ENCODE assay signal across 19 cellular contexts in the genomic region with DNA sequence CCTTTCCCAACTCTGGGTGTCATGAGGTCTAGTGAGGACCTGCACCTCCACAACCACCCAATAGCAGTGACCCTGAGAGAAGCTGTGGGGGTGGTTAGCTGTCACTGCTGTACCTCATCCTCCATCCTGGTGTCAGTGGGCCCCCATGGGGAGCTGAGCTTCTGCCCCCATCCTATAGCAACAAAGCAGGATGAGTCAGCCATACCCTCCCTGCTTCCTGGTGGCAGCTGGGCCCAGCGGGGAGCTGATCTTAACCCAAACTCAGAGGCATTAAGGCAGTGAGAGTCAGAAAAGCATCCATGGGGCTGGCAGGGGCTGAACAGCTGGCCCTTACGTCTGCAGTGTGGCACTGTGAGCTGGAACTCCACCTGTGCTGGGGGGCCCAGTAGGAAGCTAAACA.
DNase-seq lines count a peak whose midpoint lies in the region; ATAC-seq and TF ChIP-seq lines count a peak whose summit lies in the region.
"Had no signal": no experiment of that assay in that cellular context is flagged by ENCODE, and none has a peak within 500 bp of the region (broad histone marks: within the 10 kb centered on the region; RNA-seq: fewer than 3 reads in every experiment).

No MANE protein-coding gene starts in this region.

- H3K36me3 ChIP-seq in endodermal cell (ENCODE audit: control insufficient read depth, insufficient read depth, low read length) = no peaks in the 10 kb centered on the region
- H3K36me3 ChIP-seq: BLaER1 treated with 17β-estradiol and CSF1 and Interleukin-3, amounts not matched to agents 10 nM and 100 nM had no signal

- H3K27me3 ChIP-seq in endodermal cell (ENCODE audit: control insufficient read depth, insufficient read depth, low read length, poor library complexity, severe bottlenecking) = no peaks in the 10 kb centered on the region
- H3K27me3 ChIP-seq: BLaER1 treated with 17β-estradiol and CSF1 and Interleukin-3, amounts not matched to agents 10 nM and 100 nM had no signal

- no peak overlapping the region for H3K4me3 ChIP-seq in endodermal cell (ENCODE audit: low read length)
- H3K4me3 ChIP-seq: BLaER1 treated with 17β-estradiol and CSF1 and Interleukin-3, amounts not matched to agents 10 nM and 100 nM; GM23248 had no signal

- H3K4me3 Mint-ChIP-seq in activated naive CD8-positive, alpha-beta T cell treated with anti-CD3 and anti-CD28 coated beads, Interleukin-2, amount 50 U/mL, for 24 hours = no peak overlapping the region
- H3K4me3 Mint-ChIP-seq in activated naive CD8-positive, alpha-beta T cell treated with anti-CD3 and anti-CD28 coated beads for 36 hours = no peak overlapping the region
- H3K4me3 Mint-ChIP-seq in endodermal cell = no peak overlapping the region
- H3K4me3 Mint-ChIP-seq: CD8-positive, alpha-beta memory T cell had no signal

- H3K27ac ChIP-seq in endodermal cell (ENCODE audit: low read depth, low read length) = no peak overlapping the region
- H3K27ac ChIP-seq: BLaER1 treated with 17β-estradiol and CSF1 and Interleukin-3, amounts not matched to agents 10 nM and 100 nM; GM23248 had no signal

- WGBS in endodermal cell (ENCODE audit: insufficient coverage in 1 of 2, insufficient read length in 1 of 2), 2 experiments = 84% methylated on average over 2 of the region's 2 CpGs; no CpG with 5 or more reads in 1 of the 2 experiments

- H3K4me1 ChIP-seq in endodermal cell (ENCODE audit: control insufficient read depth, insufficient read depth, low read length) = no peaks in the 10 kb centered on the region

- no peaks in the 10 kb centered on the region for H3K36me3 Mint-ChIP-seq in activated naive CD8-positive, alpha-beta T cell treated with anti-CD3 and anti-CD28 coated beads, Interleukin-2, amount 50 U/mL, for 24 hours (ENCODE audit: low read depth)
- no peaks in the 10 kb centered on the region for H3K36me3 Mint-ChIP-seq in activated naive CD8-positive, alpha-beta T cell treated with anti-CD3 and anti-CD28 coated beads for 36 hours
- no peaks in the 10 kb centered on the region for H3K36me3 Mint-ChIP-seq in endodermal cell (ENCODE audit: low read depth)

- H3K27ac Mint-ChIP-seq in activated naive CD8-positive, alpha-beta T cell treated with anti-CD3 and anti-CD28 coated beads, Interleukin-2, amount 50 U/mL, for 24 hours = no peak overlapping the region
- no peak overlapping the region for H3K27ac Mint-ChIP-seq in activated naive CD8-positive, alpha-beta T cell treated with anti-CD3 and anti-CD28 coated beads for 36 hours
- H3K27ac Mint-ChIP-seq in endodermal cell = no peak overlapping the region
- H3K27ac Mint-ChIP-seq: CD8-positive, alpha-beta memory T cell had no signal

- DNase-seq in activated naive CD8-positive, alpha-beta T cell treated with anti-CD3 and anti-CD28 coated beads, Interleukin-2, amount 50 U/mL, for 24 hours = no peak
- no peak for DNase-seq in activated naive CD8-positive, alpha-beta T cell treated with anti-CD3 and anti-CD28 coated beads for 36 hours
- DNase-seq in NCI-H524 treated with DMSO at 0.1 percent for 48 hours (lab: John Stamatoyannopoulos, UW) (peak; percentile 42), endodermal cell (peak; percentile 49), GM10266 (ENCODE audit: extremely low spot score) (no peak), NCI-H1048 (lab: John Stamatoyannopoulos, UW) (no peak)
- DNase-seq: CD8-positive, alpha-beta memory T cell; GDM1; GM23248; NCI-H1092; NCI-H2107; NCI-H446; NCI-H82; SK-N-SH had no signal

- TF ChIP-seq CTCF in endodermal cell (conservative IDR thresholded peaks at IDR 0.05) (no peak), GM10266 (IDR thresholded peaks at IDR 0.05; ENCODE audit: control insufficient read depth, insufficient read depth, low read depth, missing control alignments) (no peak)

- peak; percentile 20 for ATAC-seq in activated naive CD8-positive, alpha-beta T cell treated with anti-CD3 and anti-CD28 coated beads, Interleukin-2, amount 50 U/mL, for 24 hours
- no peak for ATAC-seq in HG03442 (IDR thresholded peaks at IDR 0.05; ENCODE audit: unreplicated experiment)
- ATAC-seq: HCT116, Panc1, Right ventricle myocardium inferior had no signal

- peaks cover 3% of the 10 kb centered on the region for H3K9me3 Mint-ChIP-seq in activated naive CD8-positive, alpha-beta T cell treated with anti-CD3 and anti-CD28 coated beads, Interleukin-2, amount 50 U/mL, for 24 hours
- peaks cover 2% of the 10 kb centered on the region for H3K9me3 Mint-ChIP-seq in activated naive CD8-positive, alpha-beta T cell treated with anti-CD3 and anti-CD28 coated beads for 36 hours
- H3K9me3 Mint-ChIP-seq in endodermal cell = peaks cover 9% of the 10 kb centered on the region

- peaks cover 2% of the 10 kb centered on the region for H3K9me3 ChIP-seq in endodermal cell (ENCODE audit: control insufficient read depth, low read length)
- H3K9me3 ChIP-seq: SK-N-SH had no signal

- H3K9ac ChIP-seq in endodermal cell (ENCODE audit: extremely low read depth, low read length, poor library complexity, severe bottlenecking) = no peak overlapping the region
- H3K9ac ChIP-seq: BLaER1 treated with 17β-estradiol and CSF1 and Interleukin-3, amounts not matched to agents 10 nM and 100 nM; GM23248; SK-N-SH had no signal

- no peaks in the 10 kb centered on the region for H3K4me1 Mint-ChIP-seq in activated naive CD8-positive, alpha-beta T cell treated with anti-CD3 and anti-CD28 coated beads, Interleukin-2, amount 50 U/mL, for 24 hours
- H3K4me1 Mint-ChIP-seq in activated naive CD8-positive, alpha-beta T cell treated with anti-CD3 and anti-CD28 coated beads for 36 hours = no peaks in the 10 kb centered on the region
- no peaks in the 10 kb centered on the region for H3K4me1 Mint-ChIP-seq in endodermal cell

- peaks cover 9% of the 10 kb centered on the region for H3K27me3 Mint-ChIP-seq in activated naive CD8-positive, alpha-beta T cell treated with anti-CD3 and anti-CD28 coated beads, Interleukin-2, amount 50 U/mL, for 24 hours
- no peaks in the 10 kb centered on the region for H3K27me3 Mint-ChIP-seq in activated naive CD8-positive, alpha-beta T cell treated with anti-CD3 and anti-CD28 coated beads for 36 hours
- H3K27me3 Mint-ChIP-seq in endodermal cell (ENCODE audit: insufficient read depth) = peaks cover 2% of the 10 kb centered on the region

Comparison
In these comparisons a context has a peak if more than half of its experiments do, and no peak if none do; other contexts are left out.
1. DNase-seq: peak in NCI-H524 treated with DMSO at 0.1 percent for 48 hours (single experiment) and endodermal cell (single experiment); none in activated naive CD8-positive, alpha-beta T cell treated with anti-CD3 and anti-CD28 coated beads, Interleukin-2, amount 50 U/mL, for 24 hours (single experiment), activated naive CD8-positive, alpha-beta T cell treated with anti-CD3 and anti-CD28 coated beads for 36 hours (single experiment), GM10266 (single experiment) and NCI-H1048 (single experiment).